In genomic region chr1:37862330-37862729, GRCh38 we compare ENCODE assay signal across 13 cellular contexts. TPM values are rescaled to one million over a fixed set of nuclear protein-coding genes. Genes with fewer than 3 reads are reported as not detected.
A peak's percentile ranks its signal among the peaks of the same experiment; 100 is the strongest.
DNase-seq lines count a peak whose midpoint lies in the region; ATAC-seq and TF ChIP-seq lines count a peak whose summit lies in the region.
"Had no signal": no experiment of that assay in that cellular context is flagged by ENCODE, and none has a peak within 500 bp of the region (broad histone marks: within the 10 kb centered on the region; RNA-seq: fewer than 3 reads in every experiment).

No MANE protein-coding gene starts in this region.

- no peaks in the 10 kb centered on the region for H3K9me3 ChIP-seq in mammary epithelial cell (replicated peaks; ENCODE audit: insufficient read depth, low read length)
- H3K9me3 ChIP-seq in skeletal muscle satellite cell (replicated peaks; ENCODE audit: low read length), result no peaks in the 10 kb centered on the region

- no peak for DNase-seq in activated T-cell treated with anti-CD3 and anti-CD28 coated beads, Interleukin-2, amount 50 U/mL, for 4 hours
- DNase-seq in activated T-cell treated with anti-CD3 and anti-CD28 coated beads, Interleukin-2, amount 50 U/mL, for 48 hours, result no peak
- DNase-seq in NCI-H460 (ENCODE audit: extremely low read depth, low read depth) (peak; percentile 67), mammary epithelial cell (peak; percentile 75), chondrocyte (ENCODE audit: low spot score) (no peak), NCI-H187 (lab: John Stamatoyannopoulos, UW) (no peak)
- DNase-seq: activated effector memory CD4-positive, alpha-beta T cell treated with anti-CD3 and anti-CD28 coated beads, Interleukin-2, amount 50 U/mL, for 16 hours; naive thymus-derived CD4-positive, alpha-beta T cell; NCI-H2081; SHP77 had no signal

- H3K36me3 Mint-ChIP-seq in activated T-cell treated with anti-CD3 and anti-CD28 coated beads, Interleukin-2, amount 50 U/mL, for 4 hours (ENCODE audit: insufficient read depth), result peaks cover 27% of the 10 kb centered on the region
- H3K36me3 Mint-ChIP-seq in chondrocyte (ENCODE audit: low read depth), result peaks cover 20% of the 10 kb centered on the region

- no peak overlapping the region for H3K4me3 ChIP-seq in mammary epithelial cell (replicated peaks in 1 of 3; ENCODE audit: insufficient read depth in 1 of 3, low read depth in 2 of 3, low read length in 3 of 3)
- H3K4me3 ChIP-seq in skeletal muscle satellite cell (ENCODE audit: low read length), result no peak overlapping the region

- in situ Hi-C loops in mammary epithelial cell (cut with MboI; ENCODE audit: low sequenced_read_pairs in 2 of 2), result no loop called here

- ATAC-seq in activated T-cell treated with anti-CD3 and anti-CD28 coated beads, Interleukin-2, amount 50 U/mL, for 4 hours, result no peak
- no peak for ATAC-seq in HG03571 (IDR thresholded peaks at IDR 0.05; ENCODE audit: unreplicated experiment)
- ATAC-seq: naive thymus-derived CD4-positive, alpha-beta T cell had no signal

- H4K20me1 ChIP-seq in mammary epithelial cell (ENCODE audit: insufficient read depth, low read length), result no peaks in the 10 kb centered on the region

- peaks cover 24% of the 10 kb centered on the region for H3K4me1 Mint-ChIP-seq in activated T-cell treated with anti-CD3 and anti-CD28 coated beads, Interleukin-2, amount 50 U/mL, for 4 hours (ENCODE audit: low read depth)
- H3K4me1 Mint-ChIP-seq in chondrocyte (ENCODE audit: low read depth), result peaks cover 20% of the 10 kb centered on the region

- WGBS in mammary epithelial cell (ENCODE audit: low coverage, missing lambda C conversion rate), result 37% methylated on average over 3 of the region's 3 CpGs

- no peak overlapping the region for H3K4me2 ChIP-seq in mammary epithelial cell (ENCODE audit: insufficient read depth, low read depth, low read length)
- no peak overlapping the region for H3K4me2 ChIP-seq in skeletal muscle satellite cell (ENCODE audit: low read length)

- no TSS peak for BruUV-seq in mammary epithelial cell (replicated peaks; lab: Mats Ljungman, UMichigan)

- no peak for TF ChIP-seq CTCF in mammary epithelial cell (conservative IDR thresholded peaks at IDR 0.05 in 1 of 2, IDR thresholded peaks at IDR 0.05 in 1 of 2; ENCODE audit: extremely low read depth in 1 of 2, insufficient read depth in 1 of 2, low read depth in 1 of 2, low read length in 2 of 2)
- TF ChIP-seq CTCF in chondrocyte (IDR thresholded peaks at IDR 0.05), result no peak

- H3K27me3 ChIP-seq in mammary epithelial cell (ENCODE audit: insufficient read depth, low read length) (no peaks in the 10 kb centered on the region), skeletal muscle satellite cell (ENCODE audit: control insufficient read depth, insufficient read depth, low read length) (no peaks in the 10 kb centered on the region)

- H3K4me1 ChIP-seq in mammary epithelial cell (ENCODE audit: insufficient read depth, low read length) (peaks cover 52% of the 10 kb centered on the region), skeletal muscle satellite cell (ENCODE audit: control insufficient read depth, insufficient read depth, low read length) (peaks cover 34% of the 10 kb centered on the region)

- H3K9ac ChIP-seq in mammary epithelial cell (ENCODE audit: insufficient read depth, low read length), result no peak overlapping the region
- H3K9ac ChIP-seq in skeletal muscle satellite cell (ENCODE audit: low read depth, low read length), result peak overlapping the region; percentile 14

- H3K79me2 ChIP-seq in mammary epithelial cell (ENCODE audit: insufficient read depth, low read length), result peaks cover 21% of the 10 kb centered on the region

- no peaks in the 10 kb centered on the region for H3K9me3 Mint-ChIP-seq in activated T-cell treated with anti-CD3 and anti-CD28 coated beads, Interleukin-2, amount 50 U/mL, for 4 hours
- H3K9me3 Mint-ChIP-seq in chondrocyte (ENCODE audit: low read depth), result no peaks in the 10 kb centered on the region
- H3K9me3 Mint-ChIP-seq: dendritic cell treated with granulocyte-macrophage colony-stimulating factor and Interleukin-4, amounts not matched to agents 40 ng/mL and 50 ng/mL, for 4 days; naive thymus-derived CD4-positive, alpha-beta T cell had no signal

- H3K4me3 Mint-ChIP-seq in activated T-cell treated with anti-CD3 and anti-CD28 coated beads, Interleukin-2, amount 50 U/mL, for 4 hours, result peak overlapping the region; percentile 37
- H3K4me3 Mint-ChIP-seq in chondrocyte (ENCODE audit: unreplicated experiment), result no peak overlapping the region
- H3K4me3 Mint-ChIP-seq: dendritic cell treated with granulocyte-macrophage colony-stimulating factor and Interleukin-4, amounts not matched to agents 40 ng/mL and 50 ng/mL, for 4 days had no signal

- peak overlapping the region; percentile 50 for H3K27ac ChIP-seq in mammary epithelial cell (ENCODE audit: insufficient read depth, low read depth, low read length)

- no peaks in the 10 kb centered on the region for H3K27me3 Mint-ChIP-seq in activated T-cell treated with anti-CD3 and anti-CD28 coated beads, Interleukin-2, amount 50 U/mL, for 4 hours (ENCODE audit: low read depth)
- no peaks in the 10 kb centered on the region for H3K27me3 Mint-ChIP-seq in chondrocyte (ENCODE audit: low read depth)
- H3K27me3 Mint-ChIP-seq: dendritic cell treated with granulocyte-macrophage colony-stimulating factor and Interleukin-4, amounts not matched to agents 40 ng/mL and 50 ng/mL, for 4 days; naive thymus-derived CD4-positive, alpha-beta T cell had no signal

- H3K36me3 ChIP-seq in mammary epithelial cell (ENCODE audit: insufficient read depth, low read length), result peaks cover under 1% of the 10 kb centered on the region
- H3K36me3 ChIP-seq in skeletal muscle satellite cell (ENCODE audit: insufficient read depth, low read length), result peaks cover 31% of the 10 kb centered on the region

- H3K27ac Mint-ChIP-seq in chondrocyte (ENCODE audit: unreplicated experiment), result no peak overlapping the region
- H3K27ac Mint-ChIP-seq: dendritic cell treated with granulocyte-macrophage colony-stimulating factor and Interleukin-4, amounts not matched to agents 40 ng/mL and 50 ng/mL, for 4 days had no signal

- CTCF ChIA-PET in mammary epithelial cell (lab: Charles Lee; ENCODE audit: low non-redundant PET), result no interaction called here

- H2AFZ ChIP-seq in mammary epithelial cell (ENCODE audit: low read depth, low read length), result no peak overlapping the region

- dilution Hi-C loops in mammary epithelial cell (cut with HindIII; ENCODE audit: low sequenced_read_pairs), result no loop called here

- intact Hi-C loops in mammary epithelial cell (cut with micrococcal nuclease), result loop anchor here (10.0 kb wide), 1 partner anchor 268 kb away; the partner anchor contains the start of gene GNL2

RNA-seq across cellular contexts. Expression of gene MTF1, which starts 2.9 kb away (rescaled TPM):
- 10 to 100 TPM; 36.4 to 50.1 (median 49.1) TPM for total RNA-seq in activated T-cell treated with anti-CD3 and anti-CD28 coated beads, Interleukin-2, amount 50 U/mL, for 4 hours
- 2.6 and 2.9 TPM in 2 replicates for total RNA-seq in NCI-H460 (2014; rRNA removed; shearing (Covaris generic))
- polyA plus RNA-seq in NCI-H460 (2014; cell fraction: nucleus; rRNA removed), result 2.7 and 3.2 TPM in 2 replicates
- total RNA-seq in mammary epithelial cell, result 10 to 100 TPM in 1 of 2 donors, 1 to 10 TPM in 1; 4.5 to 28.7 TPM
- 8.3 TPM for polyA plus RNA-seq in mammary epithelial cell
- polyA minus RNA-seq in mammary epithelial cell, result 59.0 TPM
- 3.5 and 3.7 TPM in 2 replicates for total RNA-seq in skeletal muscle satellite cell (2012; rRNA removed)
- 14.8 to 17.3 TPM (median 17.2 TPM) in 3 replicates for total RNA-seq in chondrocyte

RNA-seq across cellular contexts. Expression of gene YRDC, which starts 54.3 kb away (rescaled TPM):
- total RNA-seq in activated T-cell treated with anti-CD3 and anti-CD28 coated beads, Interleukin-2, amount 50 U/mL, for 4 hours, result 100 to 1,000 TPM; 178 to 187 (median 178) TPM
- 39.3 and 45.6 TPM in 2 replicates for total RNA-seq in NCI-H460 (2014; rRNA removed; shearing (Covaris generic))
- polyA plus RNA-seq in NCI-H460 (2014; cell fraction: nucleus; rRNA removed), result 31.2 and 33.0 TPM in 2 replicates
- total RNA-seq in mammary epithelial cell (10 to 100 TPM; 18.0 to 27.7 TPM), chondrocyte (11.9 to 17.7 TPM (median 15.5 TPM) in 3 replicates)
- 26.6 TPM for polyA plus RNA-seq in mammary epithelial cell
- polyA minus RNA-seq in mammary epithelial cell, result 12.1 TPM
- total RNA-seq in skeletal muscle satellite cell (2012; rRNA removed), result 16.7 and 21.4 TPM in 2 replicates

RNA-seq across cellular contexts. Expression of gene C1orf122, which starts 54.7 kb away (rescaled TPM):
- total RNA-seq in activated T-cell treated with anti-CD3 and anti-CD28 coated beads, Interleukin-2, amount 50 U/mL, for 4 hours, result 10 to 100 TPM; 54.0 to 59.2 (median 56.3) TPM
- total RNA-seq in NCI-H460 (2014; rRNA removed; shearing (Covaris generic)), result 18.7 and 19.8 TPM in 2 replicates
- 28.6 and 30.0 TPM in 2 replicates for polyA plus RNA-seq in NCI-H460 (2014; cell fraction: nucleus; rRNA removed)
- total RNA-seq in mammary epithelial cell (10 to 100 TPM; 13.0 to 73.6 TPM), chondrocyte (72.6 to 80.0 TPM (median 76.1 TPM) in 3 replicates)
- polyA plus RNA-seq in mammary epithelial cell, result 26.5 TPM
- polyA minus RNA-seq in mammary epithelial cell, result 4.3 TPM
- 15.2 and 21.2 TPM in 2 replicates for total RNA-seq in skeletal muscle satellite cell (2012; rRNA removed)

Comparison
In these comparisons a context has a peak if more than half of its experiments do, and no peak if none do; other contexts are left out.
1. DNase-seq: peak in NCI-H460 (single experiment) and mammary epithelial cell (single experiment); none in activated T-cell treated with anti-CD3 and anti-CD28 coated beads, Interleukin-2, amount 50 U/mL, for 4 hours (single experiment), activated T-cell treated with anti-CD3 and anti-CD28 coated beads, Interleukin-2, amount 50 U/mL, for 48 hours (0 of 2), chondrocyte (single experiment) and NCI-H187 (0 of 2).